8 cellular contexts compared by ENCODE assay signal in the genomic region with DNA sequence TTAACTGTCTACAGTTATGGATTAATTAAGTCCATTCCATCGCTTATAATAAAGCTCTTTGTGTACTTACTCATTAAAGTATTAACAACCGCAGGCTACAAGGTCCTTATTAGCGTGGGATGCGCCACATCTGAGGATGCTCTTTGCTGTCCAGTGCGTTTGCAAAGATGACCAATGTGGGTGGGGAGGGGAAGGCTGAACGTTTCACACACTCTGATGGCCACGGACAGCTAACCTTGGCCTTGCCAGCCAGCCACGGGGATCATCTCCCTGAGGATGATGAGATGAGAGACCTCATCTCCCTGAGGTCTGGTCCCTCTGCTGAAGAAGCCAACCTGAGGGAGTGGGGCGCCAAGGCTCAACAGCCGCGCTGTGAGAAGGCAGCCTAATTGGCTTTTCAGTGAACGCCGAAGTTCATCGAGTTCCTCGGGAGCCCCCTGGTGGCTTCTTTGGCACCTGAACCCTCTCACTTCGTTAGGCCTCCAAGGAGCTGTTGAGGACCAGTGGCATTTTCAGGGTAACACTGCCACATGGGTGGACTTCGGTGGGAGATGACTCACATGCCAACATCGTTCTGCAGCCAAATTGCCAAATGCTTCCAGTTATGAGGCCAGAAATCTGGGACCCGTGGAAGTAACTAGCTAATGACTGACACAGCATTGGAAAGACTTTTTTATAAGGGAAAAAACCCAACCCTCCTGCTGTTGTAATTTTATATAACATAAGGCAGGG.
A peak's percentile ranks its signal among the peaks of the same experiment; 100 is the strongest.
DNase-seq lines count a peak whose midpoint lies in the region; ATAC-seq and TF ChIP-seq lines count a peak whose summit lies in the region.

No MANE protein-coding gene starts in this region.

- H3K4me1 ChIP-seq in HAP-1 (peaks cover 13% of the 10 kb centered on the region), right atrium auricular region (no peaks in the 10 kb centered on the region)

- H3K36me3 ChIP-seq in HAP-1 (replicated peaks) (no peaks in the 10 kb centered on the region), right atrium auricular region (no peaks in the 10 kb centered on the region)

- H3K9me3 ChIP-seq in HAP-1 (no peaks in the 10 kb centered on the region), right atrium auricular region (no peaks in the 10 kb centered on the region)

- in situ Hi-C loops in HAP-1 (cut with MboI; ENCODE audit: low sequenced_read_pairs) = loop anchor here (25.0 kb wide), 1 partner anchor 533 kb away; no protein-coding TSS in a partner anchor

- intact Hi-C loops in sciatic nerve (cut with DNase I) = no loop called here

- H3K27me3 ChIP-seq in HAP-1 (ENCODE audit: low read depth) (no peaks in the 10 kb centered on the region), right atrium auricular region (no peaks in the 10 kb centered on the region)

- DNase-seq in ELR (ENCODE audit: low read depth) = peak; percentile 91
- DNase-seq in HAP-1 (ENCODE audit: low spot score in 2 of 2) = peak; percentile 73 to 95
- DNase-seq in NAMALWA (ENCODE audit: low spot score) = peak; percentile 97
- DNase-seq in T-helper 1 cell = peak; percentile 36 to 74 (median 57)
- DNase-seq in amniotic epithelial cell (ENCODE audit: low read depth) = peak; percentile 66
- peak; percentile 85 for DNase-seq in right atrium auricular region (ENCODE audit: low spot score)
- peak; percentile 94 for DNase-seq in sciatic nerve (ENCODE audit: low spot score)

- no peak overlapping the region for H3K27ac ChIP-seq in right atrium auricular region

- no peak overlapping the region for H3K4me3 ChIP-seq in HAP-1
- no peak overlapping the region for H3K4me3 ChIP-seq in right atrium auricular region

- ATAC-seq in sciatic nerve = peak; percentile 91
- no peak for ATAC-seq in GM19328 (IDR thresholded peaks at IDR 0.05; ENCODE audit: unreplicated experiment)

- TF ChIP-seq CTCF in right atrium auricular region (IDR thresholded peaks at IDR 0.05) = peak; percentile 77 to 91
